21 cellular contexts compared by ENCODE assay signal in the genomic region with DNA sequence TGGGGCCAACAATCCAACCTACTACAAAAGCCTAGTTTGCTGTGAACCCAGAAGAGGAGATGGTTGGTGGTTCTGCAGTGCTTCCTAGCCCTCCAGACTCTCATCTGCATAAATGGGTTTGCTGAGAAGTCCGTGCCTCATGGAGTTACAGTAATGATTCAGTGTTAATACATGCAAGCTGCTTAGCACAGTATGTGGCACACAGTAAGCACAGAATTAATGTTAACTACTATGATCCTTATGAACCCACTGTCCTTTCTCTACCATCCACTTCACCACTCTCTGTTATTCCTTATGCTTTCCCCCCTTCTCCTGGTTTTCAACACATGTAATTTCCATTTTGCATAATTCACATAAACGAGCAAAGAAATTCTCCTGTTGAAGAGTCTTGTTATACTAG.
DNase-seq lines count a peak whose midpoint lies in the region; ATAC-seq, FAIRE-seq and TF ChIP-seq lines count a peak whose summit lies in the region.
"Had no signal": no experiment of that assay in that cellular context is flagged by ENCODE, and none has a peak within 500 bp of the region (broad histone marks: within the 10 kb centered on the region; RNA-seq: fewer than 3 reads in every experiment).

No MANE protein-coding gene starts in this region.

- no peak for TF ChIP-seq CTCF in DND-41 (IDR thresholded peaks at IDR 0.05; ENCODE audit: borderline replicate concordance, extremely low read depth, low read length, poor library complexity, severe bottlenecking)
- TF ChIP-seq CTCF in OCI-LY7 (conservative IDR thresholded peaks at IDR 0.05; ENCODE audit: low read length), result no peak
- no peak for TF ChIP-seq CTCF in astrocyte (IDR thresholded peaks at IDR 0.05; ENCODE audit: insufficient read depth, low read depth, low read length)
- no peak for TF ChIP-seq CTCF in HepG2 (CRISPR knock-in tag; IDR thresholded peaks at IDR 0.05)

- H3K36me3 Mint-ChIP-seq in astrocyte (ENCODE audit: low read depth, unreplicated experiment), result no peaks in the 10 kb centered on the region
- H3K36me3 Mint-ChIP-seq: activated CD4-positive, alpha-beta memory T cell treated with anti-CD3 and anti-CD28 coated beads for 36 hours had no signal

- FAIRE-seq in astrocyte (lab: Jason Lieb, UNC), result no peak
- no peak for FAIRE-seq in HepG2 (lab: Jason Lieb, UNC)
- FAIRE-seq: bronchial epithelial cell, urothelium cell line had no signal

- no peak for TF ChIP-seq EP300 in HepG2 (IDR thresholded peaks at IDR 0.05; ENCODE audit: low read depth in 2 of 2, low read length in 2 of 2)
- TF ChIP-seq EP300 in HepG2 (CRISPR knock-in tag; IDR thresholded peaks at IDR 0.05; ENCODE audit: borderline replicate concordance), result no peak

- no peak overlapping the region for H3K4me3 Mint-ChIP-seq in astrocyte (ENCODE audit: unreplicated experiment)
- H3K4me3 Mint-ChIP-seq: neural crest cell had no signal

- H3K9me2 ChIP-seq in OCI-LY7 (ENCODE audit: insufficient read depth, low read length), result no peaks in the 10 kb centered on the region

- 71% methylated on average over 1 of the region's 2 CpGs; no CpG with 5 or more reads in 1 of the 2 experiments for WGBS in mesodermal cell (ENCODE audit: insufficient coverage in 2 of 2), 2 experiments
- 0% methylated on average over 2 of the region's 2 CpGs for WGBS in HepG2 (ENCODE audit: low lambda C conversion rate)

- H2AFZ ChIP-seq in DND-41 (ENCODE audit: low read depth, low read length), result no peak overlapping the region
- peak overlapping the region; percentile 67; the same call in 1 of the 2 replicates for H2AFZ ChIP-seq in OCI-LY7 (ENCODE audit: low read length)
- H2AFZ ChIP-seq in astrocyte (ENCODE audit: low read depth, low read length), result no peak overlapping the region
- H2AFZ ChIP-seq in HepG2 (ENCODE audit: low read length), result no peak overlapping the region

- in situ Hi-C loops in HepG2 (cut with HindIII; ENCODE audit: extremely low pct_ligation_motif_present, low pct_unique_long_range_greater_than_20kb), result no loop called here

- H3K4me3 ChIP-seq in DND-41 (ENCODE audit: low read depth in 1 of 2, low read length in 2 of 2) (no peak overlapping the region), OCI-LY7 (ENCODE audit: low read depth, low read length, poor library complexity, severe bottlenecking) (no peak overlapping the region), astrocyte (ENCODE audit: insufficient read depth, low read depth, low read length) (no peak overlapping the region), mesodermal cell (ENCODE audit: extremely low read depth, insufficient read depth, low read length, poor library complexity, severe bottlenecking) (no peak overlapping the region), HepG2 (replicated peaks in 1 of 3; ENCODE audit: insufficient read depth in 1 of 3, low read depth in 2 of 3, low read length in 3 of 3) (no peak overlapping the region)
- H3K4me3 ChIP-seq: adrenal gland, sigmoid colon had no signal

- TF ChIP-seq RAD21 in HepG2 (CRISPR knock-in tag; IDR thresholded peaks at IDR 0.05), result no peak

- H3K9me3 ChIP-seq in DND-41 (ENCODE audit: insufficient read depth, low read length, severe bottlenecking) (no peaks in the 10 kb centered on the region), OCI-LY7 (ENCODE audit: low read length) (no peaks in the 10 kb centered on the region), astrocyte (ENCODE audit: insufficient read depth, low read depth, low read length) (no peaks in the 10 kb centered on the region), mesodermal cell (ENCODE audit: control insufficient read depth, low read length) (no peaks in the 10 kb centered on the region), HepG2 (ENCODE audit: low read length) (no peaks in the 10 kb centered on the region)
- H3K9me3 ChIP-seq: adrenal gland, sigmoid colon had no signal

- peaks cover 38% of the 10 kb centered on the region for H3K4me1 ChIP-seq in DND-41 (ENCODE audit: insufficient read depth, low read length)
- peaks cover 9% of the 10 kb centered on the region for H3K4me1 ChIP-seq in OCI-LY7 (ENCODE audit: insufficient read depth, low read length, poor library complexity, severe bottlenecking)
- peaks cover 14% of the 10 kb centered on the region for H3K4me1 ChIP-seq in astrocyte (ENCODE audit: insufficient read depth, low read length)
- H3K4me1 ChIP-seq in mesodermal cell (ENCODE audit: control insufficient read depth, insufficient read depth, low read length, poor library complexity, severe bottlenecking), result peaks cover 21% of the 10 kb centered on the region
- H3K4me1 ChIP-seq in HepG2 (ENCODE audit: insufficient read depth, low read length), result no peaks in the 10 kb centered on the region

- H4K20me1 ChIP-seq in DND-41 (ENCODE audit: insufficient read depth, low read length) (no peaks in the 10 kb centered on the region), OCI-LY7 (ENCODE audit: insufficient read depth, low read length) (no peaks in the 10 kb centered on the region), astrocyte (ENCODE audit: insufficient read depth, low read length) (no peaks in the 10 kb centered on the region), HepG2 (ENCODE audit: insufficient read depth, low read length) (no peaks in the 10 kb centered on the region)

- H3K4me1 Mint-ChIP-seq in astrocyte (ENCODE audit: low read depth, unreplicated experiment), result peaks cover 16% of the 10 kb centered on the region
- H3K4me1 Mint-ChIP-seq: neural crest cell had no signal

- peak; percentile 16 for DNase-seq in DND-41
- no peak for DNase-seq in OCI-LY7 (ENCODE audit: low spot score)
- no peak for DNase-seq in astrocyte (ENCODE audit: low read depth)
- DNase-seq in cerebellar nuclear complex (lab: John Stamatoyannopoulos, UW), result no peak
- no peak for DNase-seq in HepG2 (ENCODE audit: low spot score)
- DNase-seq: cortex of kidney, DMS 273 treated with DMSO at 0.1 percent for 48 hours, Karpas-422, NCI-H1048, NCI-H187, sigmoid colon, substantia nigra had no signal

- no TSS peak for BruUV-seq in OCI-LY7 (replicated peaks; lab: Mats Ljungman, UMichigan)
- BruUV-seq in HepG2 (replicated peaks; lab: Mats Ljungman, UMichigan), result no TSS peak

- no peaks in the 10 kb centered on the region for H3K27me3 ChIP-seq in DND-41 (ENCODE audit: insufficient read depth, low read length, poor library complexity)
- no peaks in the 10 kb centered on the region for H3K27me3 ChIP-seq in astrocyte (ENCODE audit: insufficient read depth, low read length)
- H3K27me3 ChIP-seq in HepG2 (ENCODE audit: control insufficient read depth in 1 of 2, insufficient read depth in 2 of 2, low read length in 2 of 2), result no peaks in the 10 kb centered on the region; a peak in 1 of 5 replicates
- H3K27me3 ChIP-seq: adrenal gland, sigmoid colon had no signal

- POLR2A ChIA-PET in OCI-LY7 (lab: Charles Lee), result no interaction called here
- POLR2A ChIA-PET in HepG2 (lab: Yijun Ruan, JAX), result no interaction called here

- H3K79me2 ChIP-seq in DND-41 (ENCODE audit: insufficient read depth, low read length) (no peaks in the 10 kb centered on the region), OCI-LY7 (ENCODE audit: insufficient read depth, low read depth, low read length) (no peaks in the 10 kb centered on the region), astrocyte (ENCODE audit: insufficient read depth, low read length) (no peaks in the 10 kb centered on the region), HepG2 (ENCODE audit: insufficient read depth, low read length) (no peaks in the 10 kb centered on the region)

- H3K27me3 Mint-ChIP-seq in astrocyte (ENCODE audit: low read depth, unreplicated experiment), result no peaks in the 10 kb centered on the region
- H3K27me3 Mint-ChIP-seq: progenitor cell of endocrine pancreas had no signal

- CTCF ChIA-PET in OCI-LY7 (lab: Charles Lee; ENCODE audit: unreplicated experiment), result no interaction called here
- CTCF ChIA-PET in HepG2 (lab: Yijun Ruan, JAX; ENCODE audit: low intra/inter-chr PET ratio, low total read pairs), result no interaction called here

- TF ChIP-seq POLR2A in HepG2 (IDR thresholded peaks at IDR 0.05; ENCODE audit: insufficient read depth in 1 of 2, low read depth in 2 of 2, low read length in 2 of 2), result no peak

- H3K27ac ChIP-seq in DND-41 (ENCODE audit: low read length) (peak overlapping the region; percentile 93), OCI-LY7 (ENCODE audit: low read depth, low read length, poor library complexity, severe bottlenecking) (no peak overlapping the region), astrocyte (ENCODE audit: low read depth, low read length) (peak overlapping the region; percentile 77), mesodermal cell (ENCODE audit: low read depth, low read length, severe bottlenecking) (peak overlapping the region; percentile 99), HepG2 (ENCODE audit: extremely low read length, insufficient read depth, low read length) (no peak overlapping the region)
- H3K27ac ChIP-seq: sigmoid colon had no signal

- H3K36me3 ChIP-seq in DND-41 (ENCODE audit: insufficient read depth, low read length), result no peaks in the 10 kb centered on the region
- no peaks in the 10 kb centered on the region for H3K36me3 ChIP-seq in OCI-LY7 (ENCODE audit: insufficient read depth, low read length)
- H3K36me3 ChIP-seq in astrocyte (ENCODE audit: insufficient read depth, low read length), result no peaks in the 10 kb centered on the region
- H3K36me3 ChIP-seq in mesodermal cell (ENCODE audit: control insufficient read depth, insufficient read depth, low read length), result no peaks in the 10 kb centered on the region
- H3K36me3 ChIP-seq in HepG2 (replicated peaks in 1 of 2; ENCODE audit: control insufficient read depth in 1 of 2, insufficient read depth in 2 of 2, low read length in 2 of 2), result no peaks in the 10 kb centered on the region
- H3K36me3 ChIP-seq: adrenal gland, sigmoid colon had no signal

- H3K4me2 ChIP-seq in DND-41 (ENCODE audit: insufficient read depth, low read length), result peak overlapping the region; percentile 57; the same call in 1 of the 2 replicates
- no peak overlapping the region for H3K4me2 ChIP-seq in OCI-LY7 (ENCODE audit: low read length)
- peak overlapping the region; percentile 74 for H3K4me2 ChIP-seq in astrocyte (ENCODE audit: low read length)
- no peak overlapping the region for H3K4me2 ChIP-seq in HepG2 (ENCODE audit: low read depth, low read length)

- ATAC-seq in DND-41 (ENCODE audit: insufficient read depth, low read depth) (peak; percentile 35), GM18517 (IDR thresholded peaks at IDR 0.05; ENCODE audit: unreplicated experiment) (no peak), HG02840 (IDR thresholded peaks at IDR 0.05; ENCODE audit: low FRiP score, unreplicated experiment) (no peak), HepG2 (no peak)

- intact Hi-C loops in OCI-LY7 (cut with micrococcal nuclease; ENCODE audit: unreplicated experiment) (no loop called here), HepG2 (cut with micrococcal nuclease; ENCODE audit: unreplicated experiment) (no loop called here)

- peak overlapping the region; percentile 56 for H3K9ac ChIP-seq in DND-41 (ENCODE audit: low read depth, low read length)
- peak overlapping the region; percentile 54 for H3K9ac ChIP-seq in astrocyte (ENCODE audit: low read length)
- no peak overlapping the region for H3K9ac ChIP-seq in HepG2 (ENCODE audit: insufficient read depth, low read depth, low read length)

- H3K9me3 Mint-ChIP-seq in astrocyte (ENCODE audit: unreplicated experiment), result no peaks in the 10 kb centered on the region
- H3K9me3 Mint-ChIP-seq: activated CD4-positive, alpha-beta memory T cell treated with anti-CD3 and anti-CD28 coated beads for 36 hours; neural crest cell had no signal

- H3K27ac Mint-ChIP-seq in astrocyte (ENCODE audit: unreplicated experiment), result peak overlapping the region; percentile 76
- H3K27ac Mint-ChIP-seq: progenitor cell of endocrine pancreas had no signal

Comparison
In these comparisons a context has a peak if more than half of its experiments do, and no peak if none do; other contexts are left out.
1. H3K27ac ChIP-seq: peak in DND-41 (single experiment), astrocyte (single experiment) and mesodermal cell (single experiment); none in OCI-LY7 (single experiment) and HepG2 (single experiment).
2. H3K4me2 ChIP-seq: peak in DND-41 (single experiment) and astrocyte (single experiment); none in OCI-LY7 (single experiment) and HepG2 (single experiment).